In the genomic region with DNA sequence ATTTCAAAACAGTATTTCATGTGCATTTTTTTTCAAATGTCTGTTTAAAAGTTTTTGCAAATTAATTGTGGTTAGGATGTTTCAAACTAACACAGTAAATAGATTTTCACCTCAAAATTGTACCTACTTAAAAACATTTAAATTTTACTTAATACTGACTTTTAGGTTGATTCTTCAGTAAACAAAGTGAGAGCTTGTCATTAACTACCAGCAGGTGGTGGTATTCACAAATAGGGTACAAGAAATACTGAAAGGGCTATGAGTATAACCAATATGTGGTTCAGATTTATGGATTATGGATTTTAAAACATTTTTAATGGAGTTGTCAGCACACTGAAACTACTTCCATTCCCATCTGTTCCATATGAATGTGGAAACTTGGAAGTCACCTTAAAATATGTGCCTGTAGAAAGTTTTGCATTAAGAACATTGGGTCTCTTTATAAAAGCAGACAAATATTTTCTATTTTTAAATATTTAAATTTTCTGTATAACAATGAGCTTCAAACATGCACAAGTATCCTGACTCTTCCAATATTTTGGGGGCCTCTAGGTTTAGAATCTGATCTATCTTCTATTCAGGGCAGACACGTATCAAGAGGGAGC, we compare ENCODE assay signal across 10 cellular contexts.
DNase-seq lines count a peak whose midpoint lies in the region; ATAC-seq, FAIRE-seq and TF ChIP-seq lines count a peak whose summit lies in the region.
"Had no signal": no experiment of that assay in that cellular context is flagged by ENCODE, and none has a peak within 500 bp of the region (broad histone marks: within the 10 kb centered on the region; RNA-seq: fewer than 3 reads in every experiment).

No MANE protein-coding gene starts in this region.

- POLR2A ChIA-PET in Caco-2 (lab: Charles Lee) (interaction anchor here (0.5 to 0.9 kb wide), 2 partner anchors 13 to 87 kb away, joined by 3 read pairs; no protein-coding TSS in a partner anchor), HepG2 (lab: Yijun Ruan, JAX) (no interaction called here)

- no TSS peak for BruUV-seq in Caco-2 (replicated peaks; lab: Mats Ljungman, UMichigan)
- BruUV-seq in HepG2 (replicated peaks; lab: Mats Ljungman, UMichigan) = no TSS peak

- DNase-seq in Caco-2 (no peak), HFFc6 (peak; percentile 9), SK-MEL-5 (ENCODE audit: low read depth, low spot score) (peak; percentile 43), HepG2 (ENCODE audit: low spot score) (no peak), prostate gland (ENCODE audit: low spot score) (no peak), NCI-H2107 (lab: John Stamatoyannopoulos, UW) (no peak)
- DNase-seq: activated CD4-positive, alpha-beta T cell treated with anti-CD3 and anti-CD28 coated beads, Interleukin-2, amount 50 U/mL, for 48 hours had no signal

- H3K36me3 ChIP-seq in Caco-2 (ENCODE audit: control insufficient read depth, insufficient read depth, low read length) (no peaks in the 10 kb centered on the region), HepG2 (replicated peaks in 1 of 2; ENCODE audit: control insufficient read depth in 1 of 2, insufficient read depth in 2 of 2, low read length in 2 of 2) (no peaks in the 10 kb centered on the region), prostate gland (no peaks in the 10 kb centered on the region)

- H3K4me1 ChIP-seq in Caco-2 (peaks cover 54% of the 10 kb centered on the region), HepG2 (ENCODE audit: insufficient read depth, low read length) (no peaks in the 10 kb centered on the region), prostate gland (replicated peaks) (no peaks in the 10 kb centered on the region)

- CTCF ChIA-PET in Caco-2 (lab: Charles Lee) = interaction anchor here (0.6 to 6.2 kb wide), 27 partner anchors 10 to 620 kb away, joined by 3 to 88 read pairs (median 4); a partner anchor contains a TSS
- CTCF ChIA-PET in HepG2 (lab: Yijun Ruan, JAX; ENCODE audit: low intra/inter-chr PET ratio, low total read pairs) = interaction anchor here (1.3 kb wide), 1 partner anchor 355 kb away, joined by 3 read pairs; no protein-coding TSS in a partner anchor

- no peak overlapping the region for H3K4me3 Mint-ChIP-seq in Caco-2 (ENCODE audit: unreplicated experiment)
- no peak overlapping the region for H3K4me3 Mint-ChIP-seq in HFFc6

- H3K27me3 ChIP-seq in Caco-2 (replicated peaks; ENCODE audit: control insufficient read depth, insufficient read depth, low read length) (no peaks in the 10 kb centered on the region), HepG2 (ENCODE audit: control insufficient read depth in 1 of 2, insufficient read depth in 2 of 2, low read length in 2 of 2) (peaks cover 0 to 3% of the 10 kb centered on the region in 2 experiments; a peak in 2 of 5 replicates), prostate gland (replicated peaks; ENCODE audit: insufficient read depth) (no peaks in the 10 kb centered on the region)

- no peaks in the 10 kb centered on the region for H3K9me3 Mint-ChIP-seq in Caco-2 (ENCODE audit: unreplicated experiment)
- no peaks in the 10 kb centered on the region for H3K9me3 Mint-ChIP-seq in HFFc6

- no peak overlapping the region for H3K4me2 ChIP-seq in HepG2 (ENCODE audit: low read depth, low read length)

- FAIRE-seq in HepG2 (lab: Jason Lieb, UNC) = no peak

- TF ChIP-seq RAD21 in HepG2 (CRISPR knock-in tag; IDR thresholded peaks at IDR 0.05) = no peak

- no peak overlapping the region for H2AFZ ChIP-seq in HepG2 (ENCODE audit: low read length)

- H3K9me3 ChIP-seq in Caco-2 (no peaks in the 10 kb centered on the region), HepG2 (ENCODE audit: low read length) (no peaks in the 10 kb centered on the region), prostate gland (no peaks in the 10 kb centered on the region)

- no peak for TF ChIP-seq POLR2A in HepG2 (IDR thresholded peaks at IDR 0.05; ENCODE audit: insufficient read depth in 1 of 2, low read depth in 2 of 2, low read length in 2 of 2)
- no peak for TF ChIP-seq POLR2A in prostate gland (IDR thresholded peaks at IDR 0.05)

- H3K27me3 Mint-ChIP-seq in Caco-2 (ENCODE audit: insufficient read depth, unreplicated experiment) (no peaks in the 10 kb centered on the region), HFFc6 (ENCODE audit: insufficient read depth) (peaks cover 15% of the 10 kb centered on the region)

- H3K4me3 ChIP-seq in Caco-2 (ENCODE audit: low read depth, low read length) (no peak overlapping the region), HepG2 (replicated peaks in 1 of 3; ENCODE audit: insufficient read depth in 1 of 3, low read depth in 2 of 3, low read length in 3 of 3) (no peak overlapping the region), prostate gland (no peak overlapping the region)

- in situ Hi-C loops in SK-MEL-5 (cut with HindIII; ENCODE audit: low pct_unique_long_range_greater_than_20kb, low sequenced_read_pairs) (no loop called here), HepG2 (cut with HindIII; ENCODE audit: extremely low pct_ligation_motif_present, low pct_unique_long_range_greater_than_20kb) (no loop called here)

- no peaks in the 10 kb centered on the region for H3K36me3 Mint-ChIP-seq in Caco-2 (ENCODE audit: insufficient read depth, unreplicated experiment)
- H3K36me3 Mint-ChIP-seq in HFFc6 (ENCODE audit: low read depth) = no peaks in the 10 kb centered on the region

- no peaks in the 10 kb centered on the region for H3K79me2 ChIP-seq in HepG2 (ENCODE audit: insufficient read depth, low read length)

- TF ChIP-seq CTCF in Caco-2 (IDR thresholded peaks at IDR 0.05; ENCODE audit: insufficient read depth in 1 of 2, low read depth in 1 of 2, low read length in 1 of 2, severe bottlenecking in 1 of 2, unreplicated experiment in 1 of 2) (peak; percentile 74 to 77), HFFc6 (IDR thresholded peaks at IDR 0.05) (peak; percentile 75), HepG2 (CRISPR knock-in tag; IDR thresholded peaks at IDR 0.05) (0 out of 2 replicates have a peak, but pooled peaks have one; percentile 12), prostate gland (IDR thresholded peaks at IDR 0.05) (peak in 2 of 4 experiments; percentile 22 to 35)

- H4K20me1 ChIP-seq in HepG2 (ENCODE audit: insufficient read depth, low read length) = no peaks in the 10 kb centered on the region

- H3K27ac Mint-ChIP-seq in Caco-2 (ENCODE audit: unreplicated experiment) = no peak overlapping the region
- no peak overlapping the region for H3K27ac Mint-ChIP-seq in HFFc6

- H3K4me1 Mint-ChIP-seq in Caco-2 (ENCODE audit: low read depth, unreplicated experiment) = peaks cover 41% of the 10 kb centered on the region
- no peaks in the 10 kb centered on the region for H3K4me1 Mint-ChIP-seq in HFFc6 (ENCODE audit: low read depth)

- H3K9ac ChIP-seq in HepG2 (ENCODE audit: insufficient read depth, low read depth, low read length) = no peak overlapping the region

- WGBS in HepG2 (ENCODE audit: low lambda C conversion rate) = 6% methylated on average over 1 of the region's 1 CpG
- WGBS in prostate gland = 93% methylated on average over 1 of the region's 1 CpG

- intact Hi-C loops in Caco-2 (cut with micrococcal nuclease; ENCODE audit: unreplicated experiment) (loop anchor here (2.0 to 5.0 kb wide), 4 partner anchors 44 to 356 kb away; no protein-coding TSS in a partner anchor), HepG2 (cut with micrococcal nuclease; ENCODE audit: unreplicated experiment) (loop anchor here (5.0 kb wide), 1 partner anchor 354 kb away; a partner anchor contains a TSS), prostate gland (cut with DNase I) (no loop called here)

- no peak overlapping the region for H3K27ac ChIP-seq in HepG2 (ENCODE audit: extremely low read length, insufficient read depth, low read length)
- H3K27ac ChIP-seq in prostate gland = no peak overlapping the region
- H3K27ac ChIP-seq: epithelial cell of prostate had no signal

- TF ChIP-seq EP300 in HepG2 (IDR thresholded peaks at IDR 0.05; ENCODE audit: low read depth in 2 of 2, low read length in 2 of 2) (no peak), HepG2 (CRISPR knock-in tag; IDR thresholded peaks at IDR 0.05; ENCODE audit: borderline replicate concordance) (no peak)

- ATAC-seq in HepG2 = no peak
- ATAC-seq in GM18870 (IDR thresholded peaks at IDR 0.05; ENCODE audit: unreplicated experiment) = no peak
- ATAC-seq in GM18517 (IDR thresholded peaks at IDR 0.05; ENCODE audit: unreplicated experiment) = no peak

TF ChIP-seq in HepG2, 621 proteins besides CTCF, POLR2A, EP300 and RAD21:
- TF ChIP-seq REL (CRISPR knock-in tag; conservative IDR thresholded peaks at IDR 0.05) (no peak), FOXC1 (CRISPR knock-in tag; IDR thresholded peaks at IDR 0.05; ENCODE audit: borderline replicate concordance) (no peak)

Comparison
In these comparisons a context has a peak if more than half of its experiments do, and no peak if none do; other contexts are left out.
1. DNase-seq: peak in HFFc6 (single experiment) and SK-MEL-5 (single experiment); none in Caco-2 (0 of 2), HepG2 (single experiment), prostate gland (single experiment) and NCI-H2107 (single experiment).